In genomic region chr16:49740190-49740589, GRCh38 we compare ENCODE assay signal across 27 cellular contexts.
A peak's percentile ranks its signal among the peaks of the same experiment; 100 is the strongest.
DNase-seq lines count a peak whose midpoint lies in the region; ATAC-seq, FAIRE-seq and TF ChIP-seq lines count a peak whose summit lies in the region.
"Had no signal": no experiment of that assay in that cellular context is flagged by ENCODE, and none has a peak within 500 bp of the region (broad histone marks: within the 10 kb centered on the region; RNA-seq: fewer than 3 reads in every experiment).

No MANE protein-coding gene starts in this region.

- CTCF ChIA-PET in H1 (lab: Charles Lee; ENCODE audit: partially characterized antibody), result interaction anchor here (0.6 to 2.8 kb wide), 14 partner anchors 7 to 1132 kb away, joined by 3 to 12 read pairs (median 4); no protein-coding TSS in a partner anchor
- CTCF ChIA-PET in activated CD8-positive, alpha-beta T cell treated with anti-CD3 and anti-CD28 coated beads, Interleukin-2, amount 10 ng/mL, durations not matched to agents 7 days and 5 days (lab: Charles Lee), result no interaction called here

- H2BK5ac ChIP-seq in H9 (ENCODE audit: insufficient read length, low read length), result no peak overlapping the region
- 0 out of 2 replicates have a peak overlapping the region, but pooled peaks have one; percentile 75 for H2BK5ac ChIP-seq in H1 (ENCODE audit: low read depth, low read length)

- no peak for ATAC-seq in activated CD8-positive, alpha-beta T cell treated with anti-CD3 and anti-CD28 coated beads, Interleukin-2, amount 10 ng/mL, durations not matched to agents 7 days and 5 days
- ATAC-seq in HG03378 (IDR thresholded peaks at IDR 0.05; ENCODE audit: unreplicated experiment), result no peak
- ATAC-seq: GM12878 had no signal

- H2BK12ac ChIP-seq in H9 (ENCODE audit: insufficient read length, low read depth, low read length), result no peak overlapping the region
- H2BK12ac ChIP-seq in H1 (ENCODE audit: low read depth, low read length), result no peak overlapping the region

- H3K18ac ChIP-seq in H9 (ENCODE audit: insufficient read length, low read depth, low read length) (no peak overlapping the region), H1 (ENCODE audit: extremely low read depth, low read length) (no peak overlapping the region)

- H3K4me1 Mint-ChIP-seq in H9 (peaks cover 23 to 28% of the 10 kb centered on the region in 2 experiments), nephron (peaks cover 43% of the 10 kb centered on the region)
- H3K4me1 Mint-ChIP-seq in activated CD8-positive, alpha-beta T cell treated with anti-CD3 and anti-CD28 coated beads, Interleukin-2, amount 10 ng/mL, durations not matched to agents 7 days and 5 days (ENCODE audit: low read depth), result no peaks in the 10 kb centered on the region
- H3K4me1 Mint-ChIP-seq: CD14-positive monocyte; CD4-positive, alpha-beta memory T cell; CD4-positive, CD25-positive, alpha-beta regulatory T cell; CD8-positive, alpha-beta memory T cell had no signal

- H4K20me1 ChIP-seq in H9 (ENCODE audit: control insufficient read depth, insufficient read depth, insufficient read length) (no peaks in the 10 kb centered on the region), H1 (replicated peaks in 1 of 2; ENCODE audit: control insufficient read depth in 1 of 2, insufficient read depth in 2 of 2, low read length in 2 of 2) (peaks cover 0 to 4% of the 10 kb centered on the region in 2 experiments)
- H4K20me1 ChIP-seq: BLaER1 had no signal

- no peak overlapping the region for H3K4me3 Mint-ChIP-seq in H9
- peak overlapping the region in 1 of 3 experiments; percentile 25 for H3K4me3 Mint-ChIP-seq in nephron
- H3K4me3 Mint-ChIP-seq in activated CD8-positive, alpha-beta T cell treated with anti-CD3 and anti-CD28 coated beads, Interleukin-2, amount 10 ng/mL, durations not matched to agents 7 days and 5 days, result no peak overlapping the region
- H3K4me3 Mint-ChIP-seq: CD14-positive monocyte; CD4-positive, alpha-beta memory T cell; CD4-positive, CD25-positive, alpha-beta regulatory T cell; CD8-positive, alpha-beta memory T cell had no signal

- DNase-seq in H9 (no peak), H1 (ENCODE audit: low read depth in 1 of 2, low spot score in 2 of 2) (no peak), occipital lobe (lab: John Stamatoyannopoulos, UW) (no peak)
- no peak for DNase-seq in activated CD8-positive, alpha-beta T cell treated with anti-CD3 and anti-CD28 coated beads, Interleukin-2, amount 10 ng/mL, durations not matched to agents 7 days and 5 days
- DNase-seq: 8988T; ACHN; BE2C; C1 segment of cervical spinal cord; CD4-positive, alpha-beta memory T cell; CD4-positive, CD25-positive, alpha-beta regulatory T cell; CD8-positive, alpha-beta memory T cell; COR-L47; DMS 273 treated with DMSO at 0.1 percent for 48 hours; DMS153; DMS53; DMS79; DND-41; EL; GDM1 had no signal

- H3T11ph ChIP-seq in H9 (ENCODE audit: low read length), result no peak overlapping the region

- H2AFZ ChIP-seq in H9 (ENCODE audit: low read length) (no peak overlapping the region), H1 (ENCODE audit: low read length) (no peak overlapping the region)

- H3K36me3 Mint-ChIP-seq in H9 (ENCODE audit: insufficient read depth in 1 of 3, low read depth in 3 of 3) (peaks cover 0 to 2% (median 0%) of the 10 kb centered on the region in 3 experiments; a peak in 3 of 7 replicates), nephron (ENCODE audit: low read depth) (no peaks in the 10 kb centered on the region)
- H3K36me3 Mint-ChIP-seq in activated CD8-positive, alpha-beta T cell treated with anti-CD3 and anti-CD28 coated beads, Interleukin-2, amount 10 ng/mL, durations not matched to agents 7 days and 5 days (ENCODE audit: low read depth), result no peaks in the 10 kb centered on the region
- H3K36me3 Mint-ChIP-seq: CD14-positive monocyte; CD4-positive, alpha-beta memory T cell; CD4-positive, CD25-positive, alpha-beta regulatory T cell; CD8-positive, alpha-beta memory T cell had no signal

- H3K14ac ChIP-seq in H9 (ENCODE audit: insufficient read depth, low read length), result no peak overlapping the region
- no peak overlapping the region for H3K14ac ChIP-seq in H1 (ENCODE audit: insufficient read length)

- TF ChIP-seq EP300 in H1 (IDR thresholded peaks at IDR 0.05; ENCODE audit: borderline replicate concordance in 1 of 2, low read depth in 2 of 2, low read length in 2 of 2), result no peak

- WGBS in H9 (ENCODE audit: extremely low coverage, insufficient read length, low lambda C conversion rate), result no CpG with 5 or more reads among the region's 7 CpGs
- 85% methylated on average over 7 of the region's 7 CpGs; no CpG with 5 or more reads in 1 of the 2 experiments for WGBS in H1 (ENCODE audit: extremely low coverage in 1 of 2, insufficient coverage in 1 of 2, insufficient read length in 1 of 2, insufficient replicate concordance in 2 of 2, low coverage in 1 of 2, low lambda C conversion rate in 2 of 2, missing lambda C conversion rate in 1 of 2), 2 experiments

- H2BK15ac ChIP-seq in H9 (ENCODE audit: low read depth, low read length) (no peak overlapping the region), H1 (ENCODE audit: low read length) (no peak overlapping the region)

- H2AK5ac ChIP-seq in H9 (ENCODE audit: insufficient read length, low read length), result no peak overlapping the region
- H2AK5ac ChIP-seq in H1 (ENCODE audit: low read depth, low read length), result no peak overlapping the region

- H2BK20ac ChIP-seq in H9 (ENCODE audit: low read depth, low read length, poor library complexity, severe bottlenecking), result no peak overlapping the region
- H2BK20ac ChIP-seq in H1 (ENCODE audit: low read length), result no peak overlapping the region

- no peaks in the 10 kb centered on the region for H3K27me3 ChIP-seq in H9 (ENCODE audit: insufficient read depth, low read length)
- no peaks in the 10 kb centered on the region for H3K27me3 ChIP-seq in H1 (replicated peaks in 1 of 4; ENCODE audit: control insufficient read depth in 3 of 4, extremely low read depth in 1 of 4, insufficient read depth in 3 of 4, low read length in 3 of 4)
- H3K27me3 ChIP-seq: BE2C, BLaER1 had no signal

- no peak for FAIRE-seq in H1 (lab: Jason Lieb, UNC)
- FAIRE-seq: A204.1, GM12878, GM12892, GM18507 had no signal

- H3K27me3 Mint-ChIP-seq in H9 (ENCODE audit: low read depth), result no peaks in the 10 kb centered on the region; the same call in 1 of the 2 replicates
- peaks cover 4% of the 10 kb centered on the region for H3K27me3 Mint-ChIP-seq in nephron (ENCODE audit: low read depth)
- no peaks in the 10 kb centered on the region for H3K27me3 Mint-ChIP-seq in activated CD8-positive, alpha-beta T cell treated with anti-CD3 and anti-CD28 coated beads, Interleukin-2, amount 10 ng/mL, durations not matched to agents 7 days and 5 days (ENCODE audit: low read depth)

- H3K9ac ChIP-seq in H9 (ENCODE audit: extremely low read depth, insufficient read length, low read length) (no peak overlapping the region), H1 (replicated peaks in 1 of 4; ENCODE audit: extremely low read depth in 1 of 4, low read depth in 3 of 4, low read length in 3 of 4) (no peak overlapping the region)
- H3K9ac ChIP-seq: BLaER1 had no signal

- no peaks in the 10 kb centered on the region for H3K79me1 ChIP-seq in H9 (ENCODE audit: insufficient read depth, low read depth, low read length, poor library complexity, severe bottlenecking)
- H3K79me1 ChIP-seq in H1 (ENCODE audit: low read depth, low read length), result peaks cover 15% of the 10 kb centered on the region

- TF ChIP-seq POLR2A in H1 (IDR thresholded peaks at IDR 0.05; ENCODE audit: control extremely low read depth in 1 of 2, low read depth in 2 of 2, low read length in 2 of 2), result no peak

- H3K23me2 ChIP-seq in H9 (ENCODE audit: insufficient read length, low read depth, low read length, poor library complexity, severe bottlenecking), result no peaks in the 10 kb centered on the region
- no peaks in the 10 kb centered on the region for H3K23me2 ChIP-seq in H1 (ENCODE audit: low read depth, low read length)

- no peak for TF ChIP-seq RAD21 in H1 (IDR thresholded peaks at IDR 0.05 in 1 of 2, conservative IDR thresholded peaks at IDR 0.05 in 1 of 2; ENCODE audit: low read depth in 2 of 2, low read length in 2 of 2)

- H3K4me2 ChIP-seq in H9 (ENCODE audit: insufficient read depth, insufficient read length, low read length) (no peak overlapping the region), H1 (ENCODE audit: insufficient read depth in 1 of 2, low read depth in 2 of 2, low read length in 2 of 2) (no peak overlapping the region)
- H3K4me2 ChIP-seq: BLaER1 had no signal

- POLR2A ChIA-PET in H1 (lab: Charles Lee; ENCODE audit: partially characterized antibody), result no interaction called here
- POLR2A ChIA-PET in activated CD8-positive, alpha-beta T cell treated with anti-CD3 and anti-CD28 coated beads, Interleukin-2, amount 10 ng/mL, durations not matched to agents 7 days and 5 days (lab: Charles Lee), result no interaction called here

- H4K8ac ChIP-seq in H9 (replicated peaks; ENCODE audit: insufficient read length, low read depth, low read length) (no peak overlapping the region), H1 (ENCODE audit: extremely low read depth, insufficient read depth, low read length) (no peak overlapping the region; the same call in 1 of the 2 replicates)

- no peak overlapping the region for H3K56ac ChIP-seq in H9 (ENCODE audit: insufficient read length, low read depth, low read length)
- H3K56ac ChIP-seq in H1 (replicated peaks; ENCODE audit: insufficient read length, low read depth, low read length), result no peak overlapping the region

- H3K9me3 Mint-ChIP-seq in H9 (no peaks in the 10 kb centered on the region), nephron (no peaks in the 10 kb centered on the region)
- H3K9me3 Mint-ChIP-seq in activated CD8-positive, alpha-beta T cell treated with anti-CD3 and anti-CD28 coated beads, Interleukin-2, amount 10 ng/mL, durations not matched to agents 7 days and 5 days (ENCODE audit: insufficient read depth), result no peaks in the 10 kb centered on the region
- H3K9me3 Mint-ChIP-seq: CD14-positive monocyte; CD4-positive, alpha-beta memory T cell; CD8-positive, alpha-beta memory T cell had no signal

- H3K79me2 ChIP-seq in H9 (ENCODE audit: insufficient read depth, low read length) (no peaks in the 10 kb centered on the region), H1 (ENCODE audit: control insufficient read depth in 1 of 2, insufficient read depth in 2 of 2, low read length in 2 of 2) (peaks cover 0 to 8% of the 10 kb centered on the region in 2 experiments; a peak in 1 of 4 replicates)

- H3K4me3 ChIP-seq in H1 (ENCODE audit: extremely low read depth in 1 of 4, insufficient read depth in 2 of 4, low read depth in 3 of 4, low read length in 4 of 4), result no peak overlapping the region
- H3K4me3 ChIP-seq: BLaER1, GM12878 had no signal

- H3K23ac ChIP-seq in H9 (ENCODE audit: insufficient read length, low read depth, low read length), result no peak overlapping the region
- no peak overlapping the region for H3K23ac ChIP-seq in H1 (ENCODE audit: insufficient read length)

- H4K5ac ChIP-seq in H9 (ENCODE audit: insufficient read length, low read depth, low read length) (no peak overlapping the region), H1 (ENCODE audit: insufficient read length, low read depth, low read length) (no peak overlapping the region)

- no peaks in the 10 kb centered on the region for H3K4me1 ChIP-seq in H9 (ENCODE audit: insufficient read depth, low read length)
- H3K4me1 ChIP-seq in H1 (replicated peaks in 1 of 4; ENCODE audit: control insufficient read depth in 3 of 4, insufficient read depth in 4 of 4, low read length in 3 of 4), result peaks cover 0 to 5% (median 1%) of the 10 kb centered on the region in 4 experiments; a peak in 3 of 7 replicates

- H3K27ac Mint-ChIP-seq in H9 (peak overlapping the region in 2 of 3 experiments; percentile 27 to 61; a peak in 1 of 7 replicates), nephron (peak overlapping the region; percentile 77 to 93 (median 80))
- no peak overlapping the region for H3K27ac Mint-ChIP-seq in activated CD8-positive, alpha-beta T cell treated with anti-CD3 and anti-CD28 coated beads, Interleukin-2, amount 10 ng/mL, durations not matched to agents 7 days and 5 days
- H3K27ac Mint-ChIP-seq: CD4-positive, alpha-beta memory T cell had no signal

- H3K9me3 ChIP-seq in H9 (ENCODE audit: control insufficient read depth, low read depth, low read length) (no peaks in the 10 kb centered on the region), H1 (ENCODE audit: insufficient read depth in 2 of 2, low read depth in 1 of 2, low read length in 1 of 2) (no peaks in the 10 kb centered on the region; a peak in 1 of 4 replicates)
- H3K9me3 ChIP-seq: BE2C, BLaER1 had no signal

- H3K4ac ChIP-seq in H9 (ENCODE audit: low read depth, low read length) (no peak overlapping the region), H1 (replicated peaks; ENCODE audit: insufficient read length, low read depth, low read length) (no peak overlapping the region)

- H3K27ac ChIP-seq in H9 (ENCODE audit: insufficient read length, low read depth, low read length) (no peak overlapping the region), H1 (ENCODE audit: low read depth, low read length) (no peak overlapping the region)
- H3K27ac ChIP-seq: BLaER1 had no signal

- TF ChIP-seq CTCF in H9 (conservative IDR thresholded peaks at IDR 0.05), result no peak
- TF ChIP-seq CTCF in H1 (IDR thresholded peaks at IDR 0.05; ENCODE audit: control extremely low read depth in 1 of 3, insufficient read depth in 1 of 3, low read depth in 1 of 3, low read length in 3 of 3), result no peak
- no peak for TF ChIP-seq CTCF in nephron (IDR thresholded peaks at IDR 0.05; ENCODE audit: unreplicated experiment in 3 of 3)

- no peak overlapping the region for H4K91ac ChIP-seq in H9 (ENCODE audit: insufficient read length, low read depth, low read length)
- H4K91ac ChIP-seq in H1 (replicated peaks; ENCODE audit: insufficient read length, low read length), result no peak overlapping the region

- H3K36me3 ChIP-seq in H1 (ENCODE audit: control insufficient read depth in 2 of 4, insufficient read depth in 4 of 4, low read length in 3 of 4), result no peaks in the 10 kb centered on the region
- H3K36me3 ChIP-seq: BE2C, BLaER1 had no signal

- H2BK120ac ChIP-seq in H9 (ENCODE audit: low read depth, low read length, poor library complexity, severe bottlenecking) (no peak overlapping the region), H1 (replicated peaks; ENCODE audit: low read depth, low read length) (no peak overlapping the region)
